8 cellular contexts compared by ENCODE assay signal in the genomic region with DNA sequence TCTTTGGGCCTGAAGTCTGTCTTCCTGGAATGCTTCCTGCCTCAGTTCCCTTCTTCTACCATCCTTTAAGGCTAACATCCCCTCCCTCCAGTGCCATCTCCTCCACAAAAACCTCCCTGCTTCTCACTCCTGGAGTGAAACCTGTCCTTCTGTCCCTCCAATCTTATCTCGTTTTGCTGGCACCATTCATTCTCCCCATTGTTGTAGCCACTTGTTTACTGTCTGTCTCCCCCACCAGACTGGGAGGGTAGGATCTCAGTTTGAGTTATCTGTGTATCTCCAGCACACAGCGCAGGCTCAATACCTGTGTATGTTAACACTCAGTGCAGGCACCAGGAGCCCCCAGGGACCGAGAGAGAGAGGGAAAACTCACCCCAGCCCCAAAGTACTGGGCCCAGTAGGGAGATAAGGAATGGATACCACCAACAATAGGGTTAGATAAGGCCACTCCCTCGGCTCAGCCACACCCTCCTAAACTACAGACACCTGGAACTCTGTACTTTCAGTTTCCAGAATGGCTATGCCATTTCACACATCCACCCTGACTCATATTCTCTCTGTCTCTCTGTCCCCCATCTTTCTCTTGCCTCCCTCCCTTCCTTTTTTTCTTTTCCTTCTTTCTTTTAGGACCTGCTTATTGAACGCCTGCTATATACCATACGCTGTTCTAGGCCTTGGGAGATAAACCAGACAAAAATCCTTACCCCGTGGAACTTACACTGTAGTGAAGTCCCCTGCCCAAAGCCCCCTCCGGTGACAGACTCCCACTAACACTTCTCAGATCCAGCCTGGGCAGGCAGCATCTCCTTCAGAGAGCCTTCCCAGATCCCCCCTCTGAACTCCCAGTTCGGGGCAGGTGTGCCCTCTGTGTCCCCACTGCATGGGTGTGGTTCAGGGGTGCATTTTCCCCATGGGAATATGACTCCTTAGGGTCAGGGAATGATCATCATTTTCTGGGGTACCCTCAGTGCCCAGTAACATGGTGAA. TPM values are rescaled to one million over a fixed set of nuclear protein-coding genes. Genes with fewer than 3 reads are reported as not detected.
DNase-seq lines count a peak whose midpoint lies in the region; ATAC-seq and TF ChIP-seq lines count a peak whose summit lies in the region.

No MANE protein-coding gene starts in this region.

- no peaks in the 10 kb centered on the region for H3K79me2 ChIP-seq in ACC112 (ENCODE audit: control insufficient read depth, insufficient read depth, low read length, unreplicated experiment)

- H3K4me1 ChIP-seq in ACC112 (ENCODE audit: control insufficient read depth, insufficient read depth, low read length, unreplicated experiment) = peaks cover 26% of the 10 kb centered on the region
- H3K4me1 ChIP-seq in sigmoid colon = peaks cover 0 to 32% (median 24%) of the 10 kb centered on the region in 4 donors

- H3K9me3 Mint-ChIP-seq in activated naive CD8-positive, alpha-beta T cell treated with anti-CD3 and anti-CD28 coated beads, Interleukin-2, amount 10 ng/mL, durations not matched to agents 7 days and 5 days = no peaks in the 10 kb centered on the region

- H3K4me3 ChIP-seq in ACC112 (ENCODE audit: low read depth, low read length) (no peak overlapping the region), sigmoid colon (no peak overlapping the region)

- H3K27ac ChIP-seq in ACC112 (ENCODE audit: low read depth, low read length) = no peak overlapping the region; the same call in 1 of the 2 replicates
- H3K27ac ChIP-seq in KOPT-K1 (ENCODE audit: low read depth, low read length, poor library complexity, severe bottlenecking) = peak overlapping the region; percentile 79
- peak overlapping the region in 3 of 4 donors; percentile 96 to 100 (median 99) for H3K27ac ChIP-seq in sigmoid colon

- peaks cover 8% of the 10 kb centered on the region for H3K36me3 Mint-ChIP-seq in activated naive CD8-positive, alpha-beta T cell treated with anti-CD3 and anti-CD28 coated beads, Interleukin-2, amount 10 ng/mL, durations not matched to agents 7 days and 5 days

- DNase-seq in activated naive CD8-positive, alpha-beta T cell treated with anti-CD3 and anti-CD28 coated beads, Interleukin-2, amount 10 ng/mL, durations not matched to agents 7 days and 5 days = peak; percentile 44
- DNase-seq in sigmoid colon (no peak), NCI-H1417 (lab: John Stamatoyannopoulos, UW) (no peak), NCI-H146 treated with DMSO at 0.1 percent for 48 hours (lab: John Stamatoyannopoulos, UW; ENCODE audit: unreplicated experiment) (no peak), T1000 (lab: John Stamatoyannopoulos, UW) (no peak)

- no peak for TF ChIP-seq EP300 in sigmoid colon (IDR thresholded peaks at IDR 0.05)

- H3K9me3 ChIP-seq in KOPT-K1 (ENCODE audit: insufficient read depth, low read length, poor library complexity, severe bottlenecking) = no peaks in the 10 kb centered on the region
- H3K9me3 ChIP-seq in sigmoid colon = no peaks in the 10 kb centered on the region

- ATAC-seq in GM19395 (IDR thresholded peaks at IDR 0.05; ENCODE audit: unreplicated experiment) = peak; percentile 50
- ATAC-seq in activated naive CD8-positive, alpha-beta T cell treated with anti-CD3 and anti-CD28 coated beads, Interleukin-2, amount 10 ng/mL, durations not matched to agents 7 days and 5 days (ENCODE audit: low read depth) = peak; percentile 50

- peaks cover 55% of the 10 kb centered on the region for H3K4me1 Mint-ChIP-seq in activated naive CD8-positive, alpha-beta T cell treated with anti-CD3 and anti-CD28 coated beads, Interleukin-2, amount 10 ng/mL, durations not matched to agents 7 days and 5 days

- no peaks in the 10 kb centered on the region for H3K27me3 Mint-ChIP-seq in activated naive CD8-positive, alpha-beta T cell treated with anti-CD3 and anti-CD28 coated beads, Interleukin-2, amount 10 ng/mL, durations not matched to agents 7 days and 5 days

- H2AFZ ChIP-seq in ACC112 (ENCODE audit: low read length, unreplicated experiment) = peak overlapping the region; percentile 11

- TF ChIP-seq CTCF in sigmoid colon (IDR thresholded peaks at IDR 0.05) = no peak

- POLR2A ChIA-PET in activated naive CD8-positive, alpha-beta T cell treated with anti-CD3 and anti-CD28 coated beads, Interleukin-2, amount 10 ng/mL, durations not matched to agents 7 days and 5 days (lab: Charles Lee) = interaction anchor here (0.9 kb wide), 1 partner anchor 80 kb away, joined by 3 read pairs; no protein-coding TSS in a partner anchor

- no peak for TF ChIP-seq POLR2A in sigmoid colon (IDR thresholded peaks at IDR 0.05)

- intact Hi-C loops in sigmoid colon (cut with DNase I) = loop anchor here (2.0 to 5.0 kb wide), 3 partner anchors 53 to 287 kb away; no protein-coding TSS in a partner anchor

- peak overlapping the region; percentile 65 for H3K4me3 Mint-ChIP-seq in activated naive CD8-positive, alpha-beta T cell treated with anti-CD3 and anti-CD28 coated beads, Interleukin-2, amount 10 ng/mL, durations not matched to agents 7 days and 5 days

- H3K36me3 ChIP-seq in ACC112 (ENCODE audit: insufficient read depth, low read length) (no peaks in the 10 kb centered on the region), KOPT-K1 (ENCODE audit: insufficient read depth, low read length) (peaks cover under 1% of the 10 kb centered on the region; the same call in 1 of the 2 replicates), sigmoid colon (no peaks in the 10 kb centered on the region)

- 23 to 57% methylated on average over 9 of the region's 9 CpGs for WGBS in sigmoid colon, 2 donors

- H3K27ac Mint-ChIP-seq in activated naive CD8-positive, alpha-beta T cell treated with anti-CD3 and anti-CD28 coated beads, Interleukin-2, amount 10 ng/mL, durations not matched to agents 7 days and 5 days = peak overlapping the region; percentile 82

- H3K27me3 ChIP-seq in ACC112 (ENCODE audit: insufficient read depth, low read length) (peaks cover 15% of the 10 kb centered on the region), sigmoid colon (no peaks in the 10 kb centered on the region)

RNA-seq across cellular contexts. Expression of a gene that starts 3.3 kb away (rescaled TPM):
- 100 to 1,000 TPM; 109 to 126 TPM for total RNA-seq in activated naive CD8-positive, alpha-beta T cell treated with anti-CD3 and anti-CD28 coated beads, Interleukin-2, amount 10 ng/mL, durations not matched to agents 7 days and 5 days
- total RNA-seq in sigmoid colon = 10 to 100 TPM; 27.4 to 38.5 (median 34.8) TPM
- polyA plus RNA-seq in sigmoid colon = 10 to 100 TPM; 40.1 to 62.5 (median 41.8) TPM
